17 cellular contexts compared by ENCODE assay signal in the genomic region with DNA sequence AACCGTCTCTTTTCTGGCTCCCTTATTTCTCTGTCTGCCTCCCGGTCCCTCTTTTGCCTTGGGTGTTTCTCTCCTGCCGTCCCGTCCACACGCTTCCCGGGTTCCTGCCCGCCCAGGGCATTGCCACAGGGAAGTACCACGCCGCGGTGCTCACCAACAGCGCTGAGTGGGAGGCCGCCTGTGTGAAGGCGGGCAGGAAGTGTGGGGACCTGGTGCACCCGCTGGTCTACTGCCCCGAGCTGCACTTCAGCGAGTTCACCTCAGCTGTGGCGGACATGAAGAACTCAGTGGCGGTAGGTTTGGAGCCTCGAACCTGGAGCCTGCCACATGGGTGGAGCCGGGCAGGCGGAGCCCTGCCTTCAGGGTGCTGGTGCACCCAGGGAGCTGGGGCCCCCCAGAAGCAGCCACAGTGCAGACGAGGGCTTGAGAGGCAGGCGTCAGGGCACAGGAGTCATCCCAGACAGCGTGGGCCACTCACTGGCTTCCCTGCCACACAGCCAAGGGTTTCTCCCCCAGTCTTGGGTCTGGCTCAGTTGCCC. TPM values are rescaled to one million over a fixed set of nuclear protein-coding genes. Genes with fewer than 3 reads are reported as not detected.
DNase-seq lines count a peak whose midpoint lies in the region; ATAC-seq, FAIRE-seq and TF ChIP-seq lines count a peak whose summit lies in the region.
"Had no signal": no experiment of that assay in that cellular context is flagged by ENCODE, and none has a peak within 500 bp of the region (broad histone marks: within the 10 kb centered on the region; RNA-seq: fewer than 3 reads in every experiment).

No MANE protein-coding gene starts in this region.

- H3K36me3 ChIP-seq in HepG2 (replicated peaks in 1 of 2; ENCODE audit: control insufficient read depth in 1 of 2, insufficient read depth in 2 of 2, low read length in 2 of 2) (no peaks in the 10 kb centered on the region), tibial artery (peaks cover 0 to 53% (median 17%) of the 10 kb centered on the region in 3 donors)
- H3K36me3 ChIP-seq: right lobe of liver had no signal

- no peaks in the 10 kb centered on the region for H3K27me3 ChIP-seq in HepG2 (ENCODE audit: control insufficient read depth in 1 of 2, insufficient read depth in 2 of 2, low read length in 2 of 2)
- H3K27me3 ChIP-seq in tibial artery, result no peaks in the 10 kb centered on the region
- H3K27me3 ChIP-seq: ascending aorta, right lobe of liver had no signal

- no peak for TF ChIP-seq EP300 in HepG2 (IDR thresholded peaks at IDR 0.05; ENCODE audit: low read depth in 2 of 2, low read length in 2 of 2)
- no peak for TF ChIP-seq EP300 in HepG2 (CRISPR knock-in tag; IDR thresholded peaks at IDR 0.05; ENCODE audit: borderline replicate concordance)

- CTCF ChIA-PET in activated CD4-positive, alpha-beta T cell treated with anti-CD3 and anti-CD28 coated beads, Interleukin-2, amount 10 ng/mL, durations not matched to agents 7 days and 5 days (lab: Charles Lee), result interaction anchor here (1.5 kb wide), 2 partner anchors 10 to 63 kb away, joined by 4 to 5 read pairs; a partner anchor contains a TSS
- CTCF ChIA-PET in HepG2 (lab: Yijun Ruan, JAX; ENCODE audit: low intra/inter-chr PET ratio, low total read pairs), result no interaction called here

- no peaks in the 10 kb centered on the region; the same call in 1 of the 2 replicates for H4K20me1 ChIP-seq in HepG2 (ENCODE audit: insufficient read depth, low read length)

- intact Hi-C loops in Right ventricle myocardium inferior (cut with DNase I), result no loop called here
- intact Hi-C loops in cardiac septum (cut with DNase I), result no loop called here
- intact Hi-C loops in HepG2 (cut with micrococcal nuclease; ENCODE audit: unreplicated experiment), result no loop called here
- intact Hi-C loops in tibial artery (cut with DNase I; ENCODE audit: low total_unique reads), result no loop called here

- TF ChIP-seq CTCF in HepG2 (CRISPR knock-in tag; IDR thresholded peaks at IDR 0.05) (no peak), tibial artery (IDR thresholded peaks at IDR 0.05) (no peak)

- H2AFZ ChIP-seq in HepG2 (ENCODE audit: low read length), result no peak overlapping the region
- H2AFZ ChIP-seq: GM23248 had no signal

- 95% methylated on average over 24 of the region's 24 CpGs for WGBS in HepG2 (ENCODE audit: low lambda C conversion rate)

- no peak for TF ChIP-seq RAD21 in HepG2 (CRISPR knock-in tag; IDR thresholded peaks at IDR 0.05)

- no peaks in the 10 kb centered on the region for H3K79me2 ChIP-seq in HepG2 (ENCODE audit: insufficient read depth, low read length)

- no peak overlapping the region for H3K9ac ChIP-seq in HepG2 (ENCODE audit: insufficient read depth, low read depth, low read length)
- H3K9ac ChIP-seq: GM23248 had no signal

- FAIRE-seq in HepG2 (lab: Jason Lieb, UNC), result no peak

- DNase-seq in Right ventricle myocardium inferior (ENCODE audit: missing footprints), result peak; percentile 37
- DNase-seq in cardiac septum (ENCODE audit: low spot score), result no peak
- peak; percentile 5 for DNase-seq in activated CD4-positive, alpha-beta T cell treated with anti-CD3 and anti-CD28 coated beads, Interleukin-2, amount 10 ng/mL, durations not matched to agents 7 days and 5 days
- DNase-seq in HepG2 (ENCODE audit: low spot score), result no peak
- peak; percentile 17 to 60 for DNase-seq in tibial artery
- DNase-seq in H4 (ENCODE audit: low spot score), result no peak
- DNase-seq in DMS79 (lab: John Stamatoyannopoulos, UW), result no peak
- DNase-seq: DMS153; effector CD4-positive, alpha-beta T cell; GM23248; immature natural killer cell; Karpas-422; NCI-H69; stimulated activated naive CD4-positive, alpha-beta T cell treated with Interleukin-2 at 50 U/mL for 16 hours had no signal

- H3K27ac ChIP-seq in HepG2 (ENCODE audit: extremely low read length, insufficient read depth, low read length) (no peak overlapping the region), tibial artery (no peak overlapping the region)
- H3K27ac ChIP-seq: ascending aorta, GM23248, right lobe of liver had no signal

- no peaks in the 10 kb centered on the region for H3K36me3 Mint-ChIP-seq in activated CD4-positive, alpha-beta T cell treated with anti-CD3 and anti-CD28 coated beads, Interleukin-2, amount 10 ng/mL, durations not matched to agents 7 days and 5 days (ENCODE audit: low read depth)

- no TSS peak for BruUV-seq in HepG2 (replicated peaks; lab: Mats Ljungman, UMichigan)

- H3K4me1 ChIP-seq in HepG2 (ENCODE audit: insufficient read depth, low read length), result peaks cover 23% of the 10 kb centered on the region
- no peaks in the 10 kb centered on the region for H3K4me1 ChIP-seq in tibial artery
- H3K4me1 ChIP-seq: ascending aorta, right lobe of liver had no signal

- H3K27ac Mint-ChIP-seq in activated CD4-positive, alpha-beta T cell treated with anti-CD3 and anti-CD28 coated beads, Interleukin-2, amount 10 ng/mL, durations not matched to agents 7 days and 5 days, result no peak overlapping the region
- H3K27ac Mint-ChIP-seq: immature natural killer cell had no signal

- no peaks in the 10 kb centered on the region for H3K4me1 Mint-ChIP-seq in activated CD4-positive, alpha-beta T cell treated with anti-CD3 and anti-CD28 coated beads, Interleukin-2, amount 10 ng/mL, durations not matched to agents 7 days and 5 days
- H3K4me1 Mint-ChIP-seq: immature natural killer cell had no signal

- no peaks in the 10 kb centered on the region for H3K9me3 Mint-ChIP-seq in activated CD4-positive, alpha-beta T cell treated with anti-CD3 and anti-CD28 coated beads, Interleukin-2, amount 10 ng/mL, durations not matched to agents 7 days and 5 days
- H3K9me3 Mint-ChIP-seq: immature natural killer cell had no signal

- H3K9me3 ChIP-seq in HepG2 (ENCODE audit: low read length) (no peaks in the 10 kb centered on the region), tibial artery (no peaks in the 10 kb centered on the region)
- H3K9me3 ChIP-seq: ascending aorta, right lobe of liver had no signal

- no peak overlapping the region for H3K4me3 Mint-ChIP-seq in activated CD4-positive, alpha-beta T cell treated with anti-CD3 and anti-CD28 coated beads, Interleukin-2, amount 10 ng/mL, durations not matched to agents 7 days and 5 days
- H3K4me3 Mint-ChIP-seq: immature natural killer cell had no signal

- POLR2A ChIA-PET in activated CD4-positive, alpha-beta T cell treated with anti-CD3 and anti-CD28 coated beads, Interleukin-2, amount 10 ng/mL, durations not matched to agents 7 days and 5 days (lab: Charles Lee), result no interaction called here
- POLR2A ChIA-PET in HepG2 (lab: Yijun Ruan, JAX), result no interaction called here

- ATAC-seq in Right ventricle myocardium inferior (no peak), HepG2 (no peak), GM18502 (IDR thresholded peaks at IDR 0.05; ENCODE audit: poor library complexity, unreplicated experiment) (no peak)
- ATAC-seq: right lobe of liver had no signal

- in situ Hi-C loops in HepG2 (cut with HindIII; ENCODE audit: extremely low pct_ligation_motif_present, low pct_unique_long_range_greater_than_20kb), result no loop called here

- TF ChIP-seq POLR2A in HepG2 (IDR thresholded peaks at IDR 0.05; ENCODE audit: insufficient read depth in 1 of 2, low read depth in 2 of 2, low read length in 2 of 2), result no peak

- no peaks in the 10 kb centered on the region for H3K27me3 Mint-ChIP-seq in activated CD4-positive, alpha-beta T cell treated with anti-CD3 and anti-CD28 coated beads, Interleukin-2, amount 10 ng/mL, durations not matched to agents 7 days and 5 days

- H3K4me3 ChIP-seq in HepG2 (replicated peaks in 1 of 3; ENCODE audit: insufficient read depth in 1 of 3, low read depth in 2 of 3, low read length in 3 of 3) (no peak overlapping the region), tibial artery (no peak overlapping the region)
- H3K4me3 ChIP-seq: ascending aorta, GM23248, right lobe of liver had no signal

- H3K4me2 ChIP-seq in HepG2 (ENCODE audit: low read depth, low read length), result no peak overlapping the region

RNA-seq across cellular contexts. Expression of a gene that starts 21.3 kb away (rescaled TPM):
- 23.3 TPM for total RNA-seq in Right ventricle myocardium inferior
- total RNA-seq in cardiac septum, result 31.5 TPM
- 10 to 100 TPM; 28.7 to 30.7 TPM for total RNA-seq in activated CD4-positive, alpha-beta T cell treated with anti-CD3 and anti-CD28 coated beads, Interleukin-2, amount 10 ng/mL, durations not matched to agents 7 days and 5 days
- total RNA-seq in HepG2 (2016; rRNA removed; fragmentation: Illumina TruSeq; extraction: Trizol), result 0.60 and 4.1 TPM in 2 replicates
- 3.0 and 3.1 TPM in 2 replicates for total RNA-seq in HepG2 (2016; cell fraction: cytosol; rRNA removed; fragmentation: Illumina TruSeq; extraction: Trizol; ENCODE audit: low read depth)
- total RNA-seq in HepG2 (2016; cell fraction: insoluble cytoplasmic fraction; rRNA removed; fragmentation: Illumina TruSeq; extraction: Trizol), result 0.30 and 4.3 TPM in 2 replicates
- 0.96 and 1.0 TPM in 2 replicates for total RNA-seq in HepG2 (2016; cell fraction: membrane; rRNA removed; fragmentation: Illumina TruSeq; extraction: Trizol)
- 8.0 and 8.6 TPM in 2 replicates for total RNA-seq in HepG2 (2016; cell fraction: nucleus; rRNA removed; fragmentation: Illumina TruSeq; extraction: Trizol)
- 7.5 and 9.9 TPM in 2 replicates for polyA plus RNA-seq in HepG2 (2011; rRNA removed)
- polyA plus RNA-seq in HepG2 (2011; cell fraction: cytosol; rRNA removed), result 1.3 and 1.9 TPM in 2 replicates
- polyA plus RNA-seq in HepG2 (2011; cell fraction: nucleus; rRNA removed), result 184 and 219 TPM in 2 replicates
- polyA plus RNA-seq in HepG2 (2012), result 16.9 and 23.0 TPM in 2 replicates
- polyA plus RNA-seq in HepG2 (2016; cell fraction: cytosol; fragmentation: Illumina TruSeq; extraction: Trizol; ENCODE audit: low read depth), result 0.41 and 0.51 TPM in 2 replicates
- 0.69 and 1.4 TPM in 2 replicates for polyA plus RNA-seq in HepG2 (2016; cell fraction: insoluble cytoplasmic fraction; fragmentation: Illumina TruSeq; extraction: Trizol; ENCODE audit: low read depth)
- polyA plus RNA-seq in HepG2 (2016; cell fraction: membrane; fragmentation: Illumina TruSeq; extraction: Trizol; ENCODE audit: low read depth), result 0.55 and 0.71 TPM in 2 replicates
- 49.5 and 52.8 TPM in 2 replicates for polyA plus RNA-seq in HepG2 (2016; cell fraction: nucleus; fragmentation: Illumina TruSeq; extraction: Trizol; ENCODE audit: insufficient read depth, low read depth)
- 8.5 and 18.0 TPM in 2 replicates for polyA minus RNA-seq in HepG2 (2011; rRNA and poly(A)+ RNA removed; ENCODE audit: low replicate concordance)
- polyA minus RNA-seq in HepG2 (2011; cell fraction: cytosol; rRNA and poly(A)+ RNA removed), result 0.49 and 0.88 TPM in 2 replicates
- polyA minus RNA-seq in HepG2 (2011; cell fraction: nucleus; rRNA and poly(A)+ RNA removed), result 24.2 and 30.1 TPM in 2 replicates
- total RNA-seq in H4 (2014; rRNA removed; shearing (Covaris generic)), result 0.95 and 1.1 TPM in 2 replicates

Comparison
In these comparisons a context has a peak if more than half of its experiments do, and no peak if none do; other contexts are left out.
1. DNase-seq: peak in Right ventricle myocardium inferior (single experiment), activated CD4-positive, alpha-beta T cell treated with anti-CD3 and anti-CD28 coated beads, Interleukin-2, amount 10 ng/mL, durations not matched to agents 7 days and 5 days (single experiment) and tibial artery (2 of 2); none in cardiac septum (single experiment), HepG2 (single experiment), H4 (single experiment) and DMS79 (single experiment).